ENCODE assay signal across 20 cellular contexts in the genomic region with DNA sequence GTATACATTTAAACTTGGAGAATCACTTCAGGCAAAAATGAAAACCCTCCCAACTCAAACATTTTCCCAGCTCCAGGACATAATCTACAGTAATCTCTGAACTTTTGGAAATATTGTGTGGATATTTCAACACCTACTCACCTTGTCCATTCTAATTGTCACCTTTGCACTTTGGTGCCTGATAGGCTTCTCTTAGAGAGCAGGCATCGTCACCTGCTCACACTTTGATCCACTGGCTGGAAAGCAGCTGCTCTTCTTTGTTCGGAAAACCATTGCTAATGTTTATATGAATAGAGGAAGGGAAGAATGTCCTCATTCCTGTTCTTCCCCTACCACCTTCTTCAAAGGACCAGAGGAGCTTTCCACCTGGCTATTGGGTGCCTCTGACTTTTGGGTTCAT.
DNase-seq lines count a peak whose midpoint lies in the region; ATAC-seq, FAIRE-seq and TF ChIP-seq lines count a peak whose summit lies in the region.
"Had no signal": no experiment of that assay in that cellular context is flagged by ENCODE, and none has a peak within 500 bp of the region (broad histone marks: within the 10 kb centered on the region; RNA-seq: fewer than 3 reads in every experiment).

No MANE protein-coding gene starts in this region.

- no peaks in the 10 kb centered on the region for H3K36me3 Mint-ChIP-seq in activated T-helper 17 cell treated with anti-CD3 and anti-CD28 coated beads, Interleukin-2, amount 50 U/mL, for 72 hours (ENCODE audit: low read depth)

- H3K9me3 ChIP-seq in small intestine (ENCODE audit: control insufficient read depth, low read depth): no peaks in the 10 kb centered on the region
- H3K9me3 ChIP-seq: BLaER1 had no signal

- H3K4me1 ChIP-seq in small intestine (ENCODE audit: control insufficient read depth in 2 of 2, insufficient read depth in 1 of 2, low read depth in 1 of 2, low read length in 1 of 2): peaks cover 0 to 2% of the 10 kb centered on the region in 2 donors

- no peak for ATAC-seq in activated T-helper 17 cell treated with anti-CD3 and anti-CD28 coated beads, Interleukin-2, amount 50 U/mL, for 72 hours (replicated peaks)

- peak; percentile 20 for DNase-seq in NCI-H345 (lab: John Stamatoyannopoulos, UW)
- no peak for DNase-seq in NCI-H345 treated with DMSO at 0.1 percent for 48 hours (lab: John Stamatoyannopoulos, UW; ENCODE audit: unreplicated experiment)
- DNase-seq in NCI-H1105 treated with DMSO at 0.1 percent for 48 hours (lab: John Stamatoyannopoulos, UW): peak; percentile 27
- peak; percentile 51 for DNase-seq in small intestine
- DNase-seq in GM10248 (ENCODE audit: extremely low spot score): no peak
- no peak for DNase-seq in retina
- DNase-seq in GF-D8 (lab: John Stamatoyannopoulos, UW): no peak
- DNase-seq: DMS79; GM23248; HCEC 1CT; NCI-H146; NCI-H524 treated with DMSO at 0.1 percent for 48 hours; NK-92 treated with Interleukin-12 subunit alpha and Interleukin-12 subunit beta, amount 100 ng/mL, for 24 hours; OCI-M1; SIG-M5 had no signal

- peak overlapping the region; percentile 0 for H3K27ac Mint-ChIP-seq in activated T-helper 17 cell treated with anti-CD3 and anti-CD28 coated beads, Interleukin-2, amount 50 U/mL, for 72 hours

- no peak overlapping the region for H3K27ac ChIP-seq in small intestine (ENCODE audit: low read depth in 1 of 2, low read length in 1 of 2)
- H3K27ac ChIP-seq: BLaER1, GM23248, HL-60 had no signal

- H3K4me3 ChIP-seq in small intestine (ENCODE audit: low read depth in 1 of 2, low read length in 2 of 2): no peak overlapping the region
- H3K4me3 ChIP-seq: BLaER1, GM23248 had no signal

- no peaks in the 10 kb centered on the region for H3K9me3 Mint-ChIP-seq in activated T-helper 17 cell treated with anti-CD3 and anti-CD28 coated beads, Interleukin-2, amount 50 U/mL, for 72 hours
- H3K9me3 Mint-ChIP-seq: T-helper 1 cell treated with Interleukin-12 subunit alpha and Interleukin-12 subunit beta and Interleukin-4 antibody, amounts not matched to agents 30 μg/mL and 1 μg/mL, for 36 hours had no signal

- H3K4me3 Mint-ChIP-seq in activated T-helper 17 cell treated with anti-CD3 and anti-CD28 coated beads, Interleukin-2, amount 50 U/mL, for 72 hours: no peak overlapping the region
- H3K4me3 Mint-ChIP-seq: T-helper 1 cell treated with Interleukin-12 subunit alpha and Interleukin-12 subunit beta and Interleukin-4 antibody, amounts not matched to agents 30 μg/mL and 1 μg/mL, for 36 hours had no signal

- CTCF ChIA-PET in GM10248 (lab: Yijun Ruan, JAX): interaction anchor here (0.9 kb wide), 1 partner anchor 10 kb away, joined by 3 read pairs; no protein-coding TSS in a partner anchor

- POLR2A ChIA-PET in GM10248 (lab: Yijun Ruan, JAX): no interaction called here

- H3K36me3 ChIP-seq in small intestine (ENCODE audit: control insufficient read depth in 2 of 2, insufficient read depth in 2 of 2, low read length in 2 of 2): no peaks in the 10 kb centered on the region
- H3K36me3 ChIP-seq: BLaER1 had no signal

- TF ChIP-seq CTCF in GM10248 (IDR thresholded peaks at IDR 0.05; ENCODE audit: control extremely low read depth, extremely low read depth, low read depth, missing control alignments): no peak

- WGBS in small intestine, 3 donors: 12 to 58% (median 34%) methylated on average over 2 of the region's 2 CpGs

- FAIRE-seq in small intestine (lab: Jason Lieb, UNC): no peak
- FAIRE-seq: HTR-8/SVneo had no signal

- no peaks in the 10 kb centered on the region for H3K27me3 Mint-ChIP-seq in activated T-helper 17 cell treated with anti-CD3 and anti-CD28 coated beads, Interleukin-2, amount 50 U/mL, for 72 hours

- no peaks in the 10 kb centered on the region for H3K27me3 ChIP-seq in small intestine (ENCODE audit: control insufficient read depth in 2 of 2, insufficient read depth in 2 of 2, low read length in 2 of 2)
- H3K27me3 ChIP-seq: BLaER1 had no signal

- peaks cover 26% of the 10 kb centered on the region for H3K4me1 Mint-ChIP-seq in activated T-helper 17 cell treated with anti-CD3 and anti-CD28 coated beads, Interleukin-2, amount 50 U/mL, for 72 hours

Comparison
In these comparisons a context has a peak if more than half of its experiments do, and no peak if none do; other contexts are left out.
1. DNase-seq: peak in NCI-H345 (single experiment), NCI-H1105 treated with DMSO at 0.1 percent for 48 hours (single experiment) and small intestine (single experiment); none in NCI-H345 treated with DMSO at 0.1 percent for 48 hours (single experiment), GM10248 (single experiment), retina (single experiment) and GF-D8 (single experiment).